Comparison of ENCODE assay signal across 30 cellular contexts in genomic region chr7:47619806-47620205, GRCh38.
"Had no signal": no experiment of that assay in that cellular context is flagged by ENCODE, and none has a peak within 500 bp of the region (broad histone marks: within the 10 kb centered on the region; RNA-seq: fewer than 3 reads in every experiment).

No MANE protein-coding gene starts in this region.

- H3K27me3 Mint-ChIP-seq: activated CD4-positive, alpha-beta T cell treated with anti-CD3 and anti-CD28 coated beads, Interleukin-2, amount 10 ng/mL, durations not matched to agents 24 days and 14 days; activated CD8-positive, alpha-beta T cell treated with anti-CD3 and anti-CD28 coated beads for 36 hours; activated naive CD4-positive, alpha-beta T cell treated with anti-CD3 and anti-CD28 coated beads, Interleukin-2, amount 50 U/mL, for 24 hours; activated naive CD8-positive, alpha-beta T cell treated with anti-CD3 and anti-CD28 coated beads, Interleukin-2, amount 10 ng/mL, durations not matched to agents 7 days and 5 days; activated T-helper 17 cell treated with anti-CD3 and anti-CD28 coated beads, Interleukin-2, amount 50 U/mL, for 72 hours had no signal

- H3K9me3 Mint-ChIP-seq: activated CD4-positive, alpha-beta T cell treated with anti-CD3 and anti-CD28 coated beads, Interleukin-2, amount 10 ng/mL, durations not matched to agents 24 days and 14 days; activated CD8-positive, alpha-beta T cell treated with anti-CD3 and anti-CD28 coated beads for 36 hours; activated naive CD4-positive, alpha-beta T cell treated with anti-CD3 and anti-CD28 coated beads, Interleukin-2, amount 50 U/mL, for 24 hours; activated naive CD8-positive, alpha-beta T cell treated with anti-CD3 and anti-CD28 coated beads, Interleukin-2, amount 10 ng/mL, durations not matched to agents 7 days and 5 days; activated T-cell treated with anti-CD3 and anti-CD28 coated beads, Interleukin-2, amount 50 U/mL, for 72 hours; activated T-helper 17 cell treated with anti-CD3 and anti-CD28 coated beads, Interleukin-2, amount 50 U/mL, for 72 hours had no signal

- H2AFZ ChIP-seq: PC-9 had no signal

- H3K4me1 ChIP-seq: breast epithelium had no signal

- H3K27me3 ChIP-seq: adrenal gland, body of pancreas, breast epithelium had no signal

- H3K9me3 ChIP-seq: adrenal gland, body of pancreas, breast epithelium had no signal

- H3K27ac ChIP-seq: adrenal gland, body of pancreas, breast epithelium, PC-9, WERI-Rb-1 had no signal

- H3K36me3 ChIP-seq: adrenal gland, breast epithelium, WERI-Rb-1 had no signal

- DNase-seq: activated CD4-positive, alpha-beta T cell treated with anti-CD3 and anti-CD28 coated beads, Interleukin-2, amount 10 ng/mL, durations not matched to agents 24 days and 14 days; activated CD4-positive, alpha-beta T cell treated with anti-CD3 and anti-CD28 coated beads, Interleukin-2, amount 50 U/mL, for 4 hours; activated CD8-positive, alpha-beta T cell treated with anti-CD3 and anti-CD28 coated beads for 36 hours; activated gamma-delta T cell; activated naive CD4-positive, alpha-beta T cell treated with Interleukin-2 at 50 U/mL for 16 hours; activated naive CD8-positive, alpha-beta T cell treated with anti-CD3 and anti-CD28 coated beads, Interleukin-2, amount 10 ng/mL, durations not matched to agents 7 days and 5 days; activated T-cell treated with anti-CD3 and anti-CD28 coated beads, Interleukin-2, amount 50 U/mL, for 1 hour; activated T-cell treated with anti-CD3 and anti-CD28 coated beads, Interleukin-2, amount 50 U/mL, for 72 hours; adrenal gland; body of pancreas; MM.1S; NCI-H1092 treated with DMSO at 0.1 percent for 48 hours; NCI-H1417; NCI-H146; NCI-H187; NCI-H2029 treated with DMSO at 0.1 percent for 48 hours; NCI-H2107; NCI-H2171 treated with DMSO at 0.1 percent for 48 hours; NCI-H226; NCI-H524 treated with DMSO at 0.1 percent for 48 hours; PC-9; Right ventricle myocardium superior; SW 1271; T-helper 1 cell; T-helper 2 cell; T1000; WERI-Rb-1 had no signal

- H3K4me3 ChIP-seq: adrenal gland, body of pancreas, breast epithelium, PC-9 had no signal

- H3K4me3 Mint-ChIP-seq: activated CD4-positive, alpha-beta T cell treated with anti-CD3 and anti-CD28 coated beads, Interleukin-2, amount 10 ng/mL, durations not matched to agents 24 days and 14 days; activated CD8-positive, alpha-beta T cell treated with anti-CD3 and anti-CD28 coated beads for 36 hours; activated naive CD4-positive, alpha-beta T cell treated with anti-CD3 and anti-CD28 coated beads, Interleukin-2, amount 50 U/mL, for 24 hours; activated naive CD8-positive, alpha-beta T cell treated with anti-CD3 and anti-CD28 coated beads, Interleukin-2, amount 10 ng/mL, durations not matched to agents 7 days and 5 days; activated T-cell treated with anti-CD3 and anti-CD28 coated beads, Interleukin-2, amount 50 U/mL, for 72 hours; activated T-helper 17 cell treated with anti-CD3 and anti-CD28 coated beads, Interleukin-2, amount 50 U/mL, for 72 hours had no signal

- H3K36me3 Mint-ChIP-seq: activated naive CD4-positive, alpha-beta T cell treated with anti-CD3 and anti-CD28 coated beads, Interleukin-2, amount 50 U/mL, for 24 hours; activated naive CD8-positive, alpha-beta T cell treated with anti-CD3 and anti-CD28 coated beads, Interleukin-2, amount 10 ng/mL, durations not matched to agents 7 days and 5 days had no signal

- H3K27ac Mint-ChIP-seq: activated CD4-positive, alpha-beta T cell treated with anti-CD3 and anti-CD28 coated beads, Interleukin-2, amount 10 ng/mL, durations not matched to agents 24 days and 14 days; activated CD8-positive, alpha-beta T cell treated with anti-CD3 and anti-CD28 coated beads for 36 hours; activated naive CD4-positive, alpha-beta T cell treated with anti-CD3 and anti-CD28 coated beads, Interleukin-2, amount 50 U/mL, for 24 hours; activated naive CD8-positive, alpha-beta T cell treated with anti-CD3 and anti-CD28 coated beads, Interleukin-2, amount 10 ng/mL, durations not matched to agents 7 days and 5 days; activated T-cell treated with anti-CD3 and anti-CD28 coated beads, Interleukin-2, amount 50 U/mL, for 72 hours; activated T-helper 17 cell treated with anti-CD3 and anti-CD28 coated beads, Interleukin-2, amount 50 U/mL, for 72 hours had no signal

- H3K4me1 Mint-ChIP-seq: activated CD4-positive, alpha-beta T cell treated with anti-CD3 and anti-CD28 coated beads, Interleukin-2, amount 10 ng/mL, durations not matched to agents 24 days and 14 days; activated naive CD4-positive, alpha-beta T cell treated with anti-CD3 and anti-CD28 coated beads, Interleukin-2, amount 50 U/mL, for 24 hours; activated T-helper 17 cell treated with anti-CD3 and anti-CD28 coated beads, Interleukin-2, amount 50 U/mL, for 72 hours had no signal

- H3K4me2 ChIP-seq: PC-9 had no signal
